ENCODE assay signal across 36 cellular contexts in genomic region chr4:137312257-137312656, GRCh38.
A peak's percentile ranks its signal among the peaks of the same experiment; 100 is the strongest.
DNase-seq lines count a peak whose midpoint lies in the region; ATAC-seq, FAIRE-seq and TF ChIP-seq lines count a peak whose summit lies in the region.
"Had no signal": no experiment of that assay in that cellular context is flagged by ENCODE, and none has a peak within 500 bp of the region (broad histone marks: within the 10 kb centered on the region; RNA-seq: fewer than 3 reads in every experiment).

No MANE protein-coding gene starts in this region.

- H3K4me3 ChIP-seq in AG10803 (ENCODE audit: low read length) (no peak overlapping the region), astrocyte (ENCODE audit: insufficient read depth, low read depth, low read length) (no peak overlapping the region)
- H3K4me3 ChIP-seq: heart left ventricle, right atrium auricular region, testis, uterus had no signal

- no peaks in the 10 kb centered on the region for H3K79me2 ChIP-seq in astrocyte (ENCODE audit: insufficient read depth, low read length)

- no peaks in the 10 kb centered on the region for H3K27me3 Mint-ChIP-seq in astrocyte (ENCODE audit: low read depth, unreplicated experiment)
- no peaks in the 10 kb centered on the region for H3K27me3 Mint-ChIP-seq in activated T-cell treated with anti-CD3 and anti-CD28 coated beads, Interleukin-2, amount 50 U/mL, for 72 hours (ENCODE audit: low read depth)
- H3K27me3 Mint-ChIP-seq: activated CD4-positive, alpha-beta T cell treated with anti-CD3 and anti-CD28 coated beads, Interleukin-2, amount 10 ng/mL, durations not matched to agents 24 days and 14 days; activated naive CD8-positive, alpha-beta T cell treated with anti-CD3 and anti-CD28 coated beads, Interleukin-2, amount 50 U/mL, for 24 hours; brain had no signal

- no peak for FAIRE-seq in astrocyte (lab: Jason Lieb, UNC)
- FAIRE-seq: endothelial cell of umbilical vein, H54, RCC 7860 had no signal

- ATAC-seq in HG02885 (IDR thresholded peaks at IDR 0.05; ENCODE audit: poor library complexity, unreplicated experiment) = no peak
- no peak for ATAC-seq in activated T-cell treated with anti-CD3 and anti-CD28 coated beads, Interleukin-2, amount 50 U/mL, for 72 hours (replicated peaks in 1 of 2)
- ATAC-seq: activated naive CD8-positive, alpha-beta T cell treated with anti-CD3 and anti-CD28 coated beads, Interleukin-2, amount 50 U/mL, for 24 hours; heart left ventricle; stimulated activated naive CD8-positive, alpha-beta T cell treated with anti-CD3 and anti-CD28 coated beads, Interleukin-15, Interleukin-2, amounts not matched to agents 100 U/mL and 50 U/mL, for 24 hours; WTC11 had no signal

- no peak overlapping the region for H3K27ac ChIP-seq in astrocyte (ENCODE audit: low read depth, low read length)
- H3K27ac ChIP-seq: heart left ventricle, right atrium auricular region, testis, uterus had no signal

- H3K4me1 Mint-ChIP-seq in astrocyte (ENCODE audit: low read depth, unreplicated experiment) = peaks cover 21% of the 10 kb centered on the region
- H3K4me1 Mint-ChIP-seq in activated T-cell treated with anti-CD3 and anti-CD28 coated beads, Interleukin-2, amount 50 U/mL, for 72 hours (ENCODE audit: low read depth) = no peaks in the 10 kb centered on the region
- H3K4me1 Mint-ChIP-seq: activated CD4-positive, alpha-beta T cell treated with anti-CD3 and anti-CD28 coated beads, Interleukin-2, amount 10 ng/mL, durations not matched to agents 24 days and 14 days; activated naive CD8-positive, alpha-beta T cell treated with anti-CD3 and anti-CD28 coated beads, Interleukin-2, amount 50 U/mL, for 24 hours; CD14-positive monocyte had no signal

- H3K4me1 ChIP-seq in astrocyte (ENCODE audit: insufficient read depth, low read length) = peaks cover 31% of the 10 kb centered on the region
- H3K4me1 ChIP-seq: Caco-2, right atrium auricular region, testis, uterus had no signal

- H3K36me3 Mint-ChIP-seq in astrocyte (ENCODE audit: low read depth, unreplicated experiment) = no peaks in the 10 kb centered on the region
- no peaks in the 10 kb centered on the region for H3K36me3 Mint-ChIP-seq in activated T-cell treated with anti-CD3 and anti-CD28 coated beads, Interleukin-2, amount 50 U/mL, for 72 hours (ENCODE audit: insufficient read depth in 2 of 2)
- H3K36me3 Mint-ChIP-seq: brain, CD14-positive monocyte, mesothelial cell of epicardium, WTC11 had no signal

- H3K9me3 ChIP-seq in astrocyte (ENCODE audit: insufficient read depth, low read depth, low read length) = no peaks in the 10 kb centered on the region
- H3K9me3 ChIP-seq: Caco-2, heart left ventricle, right atrium auricular region, testis, uterus had no signal

- no peak overlapping the region for H3K27ac Mint-ChIP-seq in astrocyte (ENCODE audit: unreplicated experiment)
- no peak overlapping the region for H3K27ac Mint-ChIP-seq in activated T-cell treated with anti-CD3 and anti-CD28 coated beads, Interleukin-2, amount 50 U/mL, for 72 hours
- H3K27ac Mint-ChIP-seq: activated CD4-positive, alpha-beta T cell treated with anti-CD3 and anti-CD28 coated beads, Interleukin-2, amount 10 ng/mL, durations not matched to agents 24 days and 14 days; activated naive CD8-positive, alpha-beta T cell treated with anti-CD3 and anti-CD28 coated beads, Interleukin-2, amount 50 U/mL, for 24 hours; brain; CD14-positive monocyte; mesothelial cell of epicardium; WTC11 had no signal

- H3K4me2 ChIP-seq in astrocyte (ENCODE audit: low read length) = no peak overlapping the region

- H3K27me3 ChIP-seq in astrocyte (ENCODE audit: insufficient read depth, low read length) = no peaks in the 10 kb centered on the region
- H3K27me3 ChIP-seq: heart left ventricle, right atrium auricular region, testis, uterus had no signal

- TF ChIP-seq CTCF in AG10803 (conservative IDR thresholded peaks at IDR 0.05; ENCODE audit: low read length) = no peak
- no peak for TF ChIP-seq CTCF in astrocyte (IDR thresholded peaks at IDR 0.05; ENCODE audit: insufficient read depth, low read depth, low read length)

- no peaks in the 10 kb centered on the region for H4K20me1 ChIP-seq in astrocyte (ENCODE audit: insufficient read depth, low read length)

- no peaks in the 10 kb centered on the region for H3K36me3 ChIP-seq in astrocyte (ENCODE audit: insufficient read depth, low read length)
- H3K36me3 ChIP-seq: heart left ventricle, right atrium auricular region, uterus had no signal

- no peak overlapping the region for H2AFZ ChIP-seq in astrocyte (ENCODE audit: low read depth, low read length)

- DNase-seq in AG10803 (ENCODE audit: low read depth) = peak; percentile 49
- DNase-seq in LHCN-M2 (ENCODE audit: low read depth) = peak; percentile 69
- DNase-seq in astrocyte (ENCODE audit: low read depth) = peak; percentile 69
- DNase-seq in fibroblast of gingiva (ENCODE audit: low read depth) = peak; percentile 1
- no peak for DNase-seq in activated T-cell treated with anti-CD3 and anti-CD28 coated beads, Interleukin-2, amount 50 U/mL, for 72 hours
- no peak for DNase-seq in hypothalamus (lab: John Stamatoyannopoulos, UW)
- no peak for DNase-seq in GM19238 (ENCODE audit: insufficient read length, low spot score)
- DNase-seq: 8988T; activated CD4-positive, alpha-beta T cell treated with anti-CD3 and anti-CD28 coated beads, Interleukin-2, amount 10 ng/mL, durations not matched to agents 24 days and 14 days; activated gamma-delta T cell treated with Interleukin-2 at 50 U/mL for 16 hours; activated naive CD8-positive, alpha-beta T cell treated with anti-CD3 and anti-CD28 coated beads, Interleukin-2, amount 50 U/mL, for 24 hours; activated T-cell treated with anti-CD3 and anti-CD28 coated beads, Interleukin-2, amount 50 U/mL, for 1 hour; Caco-2; DMS53; foreskin melanocyte; GF-D8; heart left ventricle; NCI-H1048; NCI-H2107; NCI-H446; NCI-H774; SIG-M5; stimulated activated CD4-positive, alpha-beta T cell treated with anti-CD3 and anti-CD28 coated beads, Interleukin-1b, Interleukin-23, amount 100 ng/mL, for 48 hours; stimulated activated naive CD8-positive, alpha-beta T cell treated with anti-CD3 and anti-CD28 coated beads, Interleukin-15, Interleukin-2, amounts not matched to agents 100 U/mL and 50 U/mL, for 24 hours; SW 1271; testis; uterus had no signal

- no peaks in the 10 kb centered on the region for H3K9me3 Mint-ChIP-seq in astrocyte (ENCODE audit: unreplicated experiment)
- no peaks in the 10 kb centered on the region for H3K9me3 Mint-ChIP-seq in activated T-cell treated with anti-CD3 and anti-CD28 coated beads, Interleukin-2, amount 50 U/mL, for 72 hours
- H3K9me3 Mint-ChIP-seq: activated CD4-positive, alpha-beta T cell treated with anti-CD3 and anti-CD28 coated beads, Interleukin-2, amount 10 ng/mL, durations not matched to agents 24 days and 14 days; activated naive CD8-positive, alpha-beta T cell treated with anti-CD3 and anti-CD28 coated beads, Interleukin-2, amount 50 U/mL, for 24 hours; brain had no signal

- H3K4me3 Mint-ChIP-seq in astrocyte (ENCODE audit: unreplicated experiment) = no peak overlapping the region
- H3K4me3 Mint-ChIP-seq in activated T-cell treated with anti-CD3 and anti-CD28 coated beads, Interleukin-2, amount 50 U/mL, for 72 hours = no peak overlapping the region
- H3K4me3 Mint-ChIP-seq: activated CD4-positive, alpha-beta T cell treated with anti-CD3 and anti-CD28 coated beads, Interleukin-2, amount 10 ng/mL, durations not matched to agents 24 days and 14 days; activated naive CD8-positive, alpha-beta T cell treated with anti-CD3 and anti-CD28 coated beads, Interleukin-2, amount 50 U/mL, for 24 hours; brain; CD14-positive monocyte; mesothelial cell of epicardium; WTC11 had no signal

- no peak overlapping the region for H3K9ac ChIP-seq in astrocyte (ENCODE audit: low read length)

Comparison
In these comparisons a context has a peak if more than half of its experiments do, and no peak if none do; other contexts are left out.
1. DNase-seq: peak in AG10803 (single experiment), LHCN-M2 (single experiment), astrocyte (single experiment) and fibroblast of gingiva (single experiment); none in activated T-cell treated with anti-CD3 and anti-CD28 coated beads, Interleukin-2, amount 50 U/mL, for 72 hours (0 of 2), hypothalamus (0 of 51) and GM19238 (single experiment).